In genomic region chr22:44496844-44497217, GRCh38 we compare ENCODE assay signal across 1 cellular context.
A peak's percentile ranks its signal among the peaks of the same experiment; 100 is the strongest.
TF ChIP-seq lines count a peak whose summit lies in the region.

No MANE protein-coding gene starts in this region.

TF ChIP-seq in K562, 482 proteins besides CTCF, POLR2A, EP300 and RAD21:
- TF ChIP-seq CREB3L1 (IDR thresholded peaks at IDR 0.05; ENCODE audit: borderline replicate concordance, low read depth) (no peak), TCF3 (CRISPR knock-in tag; IDR thresholded peaks at IDR 0.05) (no peak), ZNF449 (CRISPR knock-in tag; IDR thresholded peaks at IDR 0.05) (no peak), CEBPG (CRISPR knock-in tag; IDR thresholded peaks at IDR 0.05) (no peak), CEBPG (tag; conservative IDR thresholded peaks at IDR 0.05 in 1 of 2, IDR thresholded peaks at IDR 0.05 in 1 of 2) (peak in 1 of 2 experiments; percentile 50; a peak in 2 of 4 replicates), NR0B1 (IDR thresholded peaks at IDR 0.05; ENCODE audit: partially characterized antibody) (no peak), ARID2 (IDR thresholded peaks at IDR 0.05) (no peak), RCOR1 (IDR thresholded peaks at IDR 0.05; ENCODE audit: borderline replicate concordance in 1 of 2, low read depth in 2 of 2, low read length in 2 of 2) (no peak), CEBPB (tag; IDR thresholded peaks at IDR 0.05) (peak; percentile 69), ZNF444 (CRISPR knock-in tag; IDR thresholded peaks at IDR 0.05) (no peak)
